In genomic region chr7:55083206-55083605, GRCh38 we compare ENCODE assay signal across 13 cellular contexts.
"Had no signal": no experiment of that assay in that cellular context is flagged by ENCODE, and none has a peak within 500 bp of the region (broad histone marks: within the 10 kb centered on the region; RNA-seq: fewer than 3 reads in every experiment).

No MANE protein-coding gene starts in this region.

- H3K27ac ChIP-seq: ascending aorta, parathyroid adenoma had no signal

- H3K9ac ChIP-seq: parathyroid adenoma had no signal

- H3K36me3 ChIP-seq: ascending aorta, sigmoid colon had no signal

- H3K27me3 ChIP-seq: ascending aorta, foreskin keratinocyte, sigmoid colon had no signal

- DNase-seq: activated CD4-positive, alpha-beta T cell treated with anti-CD3 and anti-CD28 coated beads for 1 hour; activated CD4-positive, alpha-beta T cell treated with anti-CD3 and anti-CD28 coated beads, Interleukin-2, amount 50 U/mL, for 48 hours; activated naive CD4-positive, alpha-beta T cell treated with anti-CD3 and anti-CD28 coated beads for 36 hours; activated naive CD8-positive, alpha-beta T cell treated with anti-CD3 and anti-CD28 coated beads, Interleukin-2, amount 50 U/mL, for 24 hours; foreskin keratinocyte; mammary epithelial cell; naive thymus-derived CD4-positive, alpha-beta T cell; sigmoid colon; stimulated activated CD4-positive, alpha-beta T cell treated with anti-CD3 and anti-CD28 coated beads, Interleukin-12 subunit alpha, Interleukin-12 subunit beta, amount 100 ng/mL, for 4 hours; stimulated activated CD4-positive, alpha-beta T cell treated with anti-CD3 and anti-CD28 coated beads, Interleukin-2, amount 100 ng/mL, for 24 hours; T-helper 1 cell had no signal

- H3K9me3 ChIP-seq: ascending aorta, sigmoid colon had no signal

- H2AFZ ChIP-seq: parathyroid adenoma had no signal

- H3K79me2 ChIP-seq: parathyroid adenoma had no signal

- H3K4me3 ChIP-seq: ascending aorta, sigmoid colon had no signal
